ENCODE assay signal across 8 cellular contexts in genomic region chr5:122775713-122776084, GRCh38. TPM values are rescaled to one million over a fixed set of nuclear protein-coding genes. Genes with fewer than 3 reads are reported as not detected.
A peak's percentile ranks its signal among the peaks of the same experiment; 100 is the strongest.
DNase-seq lines count a peak whose midpoint lies in the region; ATAC-seq and TF ChIP-seq lines count a peak whose summit lies in the region.

No MANE protein-coding gene starts in this region.

- DNase-seq in A172 (ENCODE audit: low spot score) (peak; percentile 5), GM23338 (ENCODE audit: low spot score) (no peak), SW480 (ENCODE audit: low spot score) (peak; percentile 30), fibroblast of gingiva (ENCODE audit: low read depth) (peak; percentile 12), NCI-H82 treated with DMSO at 0.1 percent for 48 hours (lab: John Stamatoyannopoulos, UW; ENCODE audit: unreplicated experiment) (no peak), HPDE6-E6E7 (ENCODE audit: extremely low spot score) (no peak)

- no peak for TF ChIP-seq EP300 in neural cell (conservative IDR thresholded peaks at IDR 0.05; ENCODE audit: poor library complexity, severe bottlenecking)

- H3K36me3 Mint-ChIP-seq in GM23338 (ENCODE audit: low read depth): no peaks in the 10 kb centered on the region; the same call in 2 of the 3 replicates

- peak overlapping the region; percentile 98 for H3K4me3 Mint-ChIP-seq in GM23338

- H3K4me1 ChIP-seq in GM23338 (ENCODE audit: insufficient read depth): peaks cover 14% of the 10 kb centered on the region

- no peaks in the 10 kb centered on the region for H3K9me3 ChIP-seq in neural cell (ENCODE audit: low read length)

- H3K27ac Mint-ChIP-seq in GM23338: peak overlapping the region; percentile 90

- H3F3A ChIP-seq in GM23338 (replicated peaks; ENCODE audit: low read depth) (no peaks in the 10 kb centered on the region), neural cell (ENCODE audit: insufficient read depth, low read length, poor library complexity, severe bottlenecking) (no peaks in the 10 kb centered on the region)

- H3K9me2 ChIP-seq in GM23338 (ENCODE audit: insufficient read depth) (no peaks in the 10 kb centered on the region), neural cell (ENCODE audit: insufficient read depth, low read length) (no peaks in the 10 kb centered on the region)

- no peak for ATAC-seq in GM23338
- ATAC-seq in GM21381 (IDR thresholded peaks at IDR 0.05; ENCODE audit: unreplicated experiment): no peak

- TF ChIP-seq CTCF in GM23338 (conservative IDR thresholded peaks at IDR 0.05; ENCODE audit: low read depth in 2 of 2) (no peak), neural cell (IDR thresholded peaks at IDR 0.05; ENCODE audit: poor library complexity, severe bottlenecking) (no peak)

- peak overlapping the region; percentile 94 for H3K4me2 ChIP-seq in GM23338
- H3K4me2 ChIP-seq in neural cell (ENCODE audit: low read length): peak overlapping the region; percentile 100

- no peaks in the 10 kb centered on the region for H3K9me3 Mint-ChIP-seq in GM23338

- H3K27me3 ChIP-seq in GM23338 (ENCODE audit: insufficient read depth) (no peaks in the 10 kb centered on the region), neural cell (ENCODE audit: insufficient read depth, low read depth, low read length) (no peaks in the 10 kb centered on the region)

- H3K36me3 ChIP-seq in GM23338 (ENCODE audit: insufficient read depth) (no peaks in the 10 kb centered on the region), neural cell (ENCODE audit: insufficient read depth, low read length) (no peaks in the 10 kb centered on the region)

- H2AFZ ChIP-seq in GM23338 (peak overlapping the region; percentile 88), neural cell (ENCODE audit: low read depth, low read length) (peak overlapping the region; percentile 93)

- H3K4me3 ChIP-seq in GM23338 (peak overlapping the region; percentile 97), neural cell (ENCODE audit: low read length) (peak overlapping the region; percentile 71)

- H3K27ac ChIP-seq in GM23338 (ENCODE audit: low read depth) (peak overlapping the region; percentile 67; the same call in 1 of the 2 replicates), neural cell (ENCODE audit: low read length) (peak overlapping the region; percentile 62)

- H4K20me1 ChIP-seq in GM23338 (replicated peaks; ENCODE audit: insufficient read depth) (peaks cover 2% of the 10 kb centered on the region; the same call in 1 of the 2 replicates), neural cell (ENCODE audit: insufficient read depth) (no peaks in the 10 kb centered on the region)

- peak overlapping the region; percentile 82 for H3K9ac ChIP-seq in neural cell (ENCODE audit: low read length)

- H3K79me2 ChIP-seq in GM23338 (replicated peaks; ENCODE audit: insufficient read depth): peaks cover 51% of the 10 kb centered on the region
- H3K79me2 ChIP-seq in neural cell (replicated peaks; ENCODE audit: insufficient read depth, low read length): peaks cover 38% of the 10 kb centered on the region

- peaks cover 2% of the 10 kb centered on the region for H3K27me3 Mint-ChIP-seq in GM23338 (ENCODE audit: insufficient read depth, low read depth, poor library complexity)

- H3K4me1 Mint-ChIP-seq in GM23338: peaks cover 14% of the 10 kb centered on the region

- TF ChIP-seq RAD21 in neural cell (conservative IDR thresholded peaks at IDR 0.05): no peak

TF ChIP-seq in GM23338, 12 proteins besides CTCF, POLR2A, EP300 and RAD21 (continues in another document):
- TF ChIP-seq STAT1 (IDR thresholded peaks at IDR 0.05; ENCODE audit: unreplicated experiment): no peak

TF ChIP-seq in neural cell, 6 proteins besides CTCF, POLR2A, EP300 and RAD21:
- TF ChIP-seq TAF1 (IDR thresholded peaks at IDR 0.05; ENCODE audit: low read depth) (no peak), SMC3 (conservative IDR thresholded peaks at IDR 0.05; ENCODE audit: poor library complexity) (no peak), EZH2 (IDR thresholded peaks at IDR 0.05; ENCODE audit: borderline replicate concordance, insufficient read depth, low read length, poor library complexity, severe bottlenecking) (no peak), POLR2AphosphoS5 (IDR thresholded peaks at IDR 0.05) (no peak), MXI1 (conservative IDR thresholded peaks at IDR 0.05; ENCODE audit: poor library complexity, severe bottlenecking) (no peak), REST (IDR thresholded peaks at IDR 0.05; ENCODE audit: borderline replicate concordance) (no peak)

RNA-seq across cellular contexts. Expression of gene SNX2, which starts 0.8 kb away (rescaled TPM):
- total RNA-seq in A172 (2014; rRNA removed; shearing (Covaris generic)): 95.4 and 97.5 TPM in 2 replicates
- 67.8 and 70.2 TPM in 2 replicates for total RNA-seq in GM23338 (2014; rRNA removed; shearing (Covaris generic))
- polyA plus RNA-seq in GM23338 (2016; fragmentation: Nextera tagmentation; extraction: Ambion mirVana) (37.2 and 50.8 TPM in 2 replicates), neural cell (33.4 and 36.1 TPM in 2 replicates)
- polyA minus RNA-seq in neural cell: 48.5 and 53.3 TPM in 2 replicates

Comparison
In these comparisons a context has a peak if more than half of its experiments do, and no peak if none do; other contexts are left out.
1. DNase-seq: peak in A172 (single experiment), SW480 (single experiment) and fibroblast of gingiva (single experiment); none in GM23338 (single experiment), NCI-H82 treated with DMSO at 0.1 percent for 48 hours (single experiment) and HPDE6-E6E7 (single experiment).